8 cellular contexts compared by ENCODE assay signal in the genomic region with DNA sequence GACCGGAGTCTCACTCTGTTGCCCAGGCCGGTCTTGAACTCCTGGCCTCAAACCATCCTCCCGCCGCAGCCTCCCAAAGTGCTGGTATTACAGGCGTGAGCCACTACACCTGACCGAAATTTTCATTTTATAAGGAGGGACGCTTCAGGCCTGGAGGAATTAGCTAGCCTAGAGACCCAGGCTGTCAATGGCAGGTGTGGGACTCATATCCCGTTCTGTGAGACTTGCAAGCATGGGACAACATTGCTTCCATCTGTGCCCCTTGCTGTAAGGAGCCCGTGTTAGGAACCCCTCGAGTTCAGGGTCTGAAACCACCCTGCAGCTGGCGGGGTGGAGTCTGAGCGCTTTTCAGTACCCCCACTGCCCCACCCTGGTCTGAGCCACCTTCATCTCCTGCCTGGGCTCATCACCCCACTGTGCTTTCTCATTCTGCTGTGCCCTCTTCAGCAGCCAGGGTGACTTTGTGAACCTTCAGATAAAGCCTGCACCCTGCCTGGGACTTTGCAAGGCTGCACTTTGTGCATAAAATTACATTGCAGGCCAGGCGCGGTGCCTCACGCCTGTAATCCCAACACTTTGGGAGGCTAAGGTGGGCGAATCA. TPM values are rescaled to one million over a fixed set of nuclear protein-coding genes. Genes with fewer than 3 reads are reported as not detected.
A peak's percentile ranks its signal among the peaks of the same experiment; 100 is the strongest.
DNase-seq lines count a peak whose midpoint lies in the region; ATAC-seq and TF ChIP-seq lines count a peak whose summit lies in the region.

No MANE protein-coding gene starts in this region.

- H3K4me1 ChIP-seq in DND-41 (ENCODE audit: insufficient read depth, low read length) (peaks cover 34% of the 10 kb centered on the region), OCI-LY7 (ENCODE audit: insufficient read depth, low read length, poor library complexity, severe bottlenecking) (peaks cover 13% of the 10 kb centered on the region)

- no TSS peak for BruUV-seq in OCI-LY7 (replicated peaks; lab: Mats Ljungman, UMichigan)

- peak; percentile 12 for DNase-seq in DND-41
- no peak for DNase-seq in OCI-LY7 (ENCODE audit: low spot score)
- no peak for DNase-seq in effector memory CD8-positive, alpha-beta T cell
- no peak for DNase-seq in osteocyte (ENCODE audit: extremely low spot score, unreplicated experiment)
- DNase-seq in stimulated activated CD4-positive, alpha-beta T cell treated with anti-CD3 and anti-CD28 coated beads, Interleukin-2, amount 100 ng/mL, for 48 hours, result no peak

- POLR2A ChIA-PET in OCI-LY7 (lab: Charles Lee), result interaction anchor here (0.6 to 2.0 kb wide), 4 partner anchors 11 to 99 kb away, joined by 3 to 19 read pairs (median 3); no protein-coding TSS in a partner anchor

- H3K4me2 ChIP-seq in DND-41 (ENCODE audit: insufficient read depth, low read length) (peak overlapping the region; percentile 97), OCI-LY7 (ENCODE audit: low read length) (peak overlapping the region; percentile 97)

- intact Hi-C loops in OCI-LY7 (cut with micrococcal nuclease; ENCODE audit: unreplicated experiment), result no loop called here

- TF ChIP-seq CTCF in DND-41 (IDR thresholded peaks at IDR 0.05; ENCODE audit: borderline replicate concordance, extremely low read depth, low read length, poor library complexity, severe bottlenecking) (no peak), OCI-LY7 (conservative IDR thresholded peaks at IDR 0.05; ENCODE audit: low read length) (no peak), osteocyte (IDR thresholded peaks at IDR 0.05) (no peak)

- no peak for ATAC-seq in DND-41 (ENCODE audit: insufficient read depth, low read depth)
- ATAC-seq in effector memory CD8-positive, alpha-beta T cell (replicated peaks), result no peak
- no peak for ATAC-seq in HG03460 (IDR thresholded peaks at IDR 0.05; ENCODE audit: unreplicated experiment)
- ATAC-seq in GM21723 (IDR thresholded peaks at IDR 0.05; ENCODE audit: unreplicated experiment), result no peak
- no peak for ATAC-seq in HG03108 (IDR thresholded peaks at IDR 0.05; ENCODE audit: unreplicated experiment)

- no peaks in the 10 kb centered on the region for H3K27me3 ChIP-seq in DND-41 (ENCODE audit: insufficient read depth, low read length, poor library complexity)

- CTCF ChIA-PET in OCI-LY7 (lab: Charles Lee; ENCODE audit: unreplicated experiment), result no interaction called here

- no peaks in the 10 kb centered on the region for H3K27me3 Mint-ChIP-seq in effector memory CD8-positive, alpha-beta T cell
- H3K27me3 Mint-ChIP-seq in osteocyte (ENCODE audit: unreplicated experiment), result no peaks in the 10 kb centered on the region

- H3K36me3 Mint-ChIP-seq in effector memory CD8-positive, alpha-beta T cell (ENCODE audit: insufficient read depth), result peaks cover 45% of the 10 kb centered on the region
- peaks cover 4% of the 10 kb centered on the region for H3K36me3 Mint-ChIP-seq in osteocyte (ENCODE audit: unreplicated experiment)

- H3K9me3 ChIP-seq in DND-41 (ENCODE audit: insufficient read depth, low read length, severe bottlenecking) (no peaks in the 10 kb centered on the region), OCI-LY7 (ENCODE audit: low read length) (no peaks in the 10 kb centered on the region)

- peak overlapping the region; percentile 95 to 96 for H3K4me3 Mint-ChIP-seq in effector memory CD8-positive, alpha-beta T cell
- peak overlapping the region; percentile 53 for H3K4me3 Mint-ChIP-seq in osteocyte (ENCODE audit: unreplicated experiment)

- H3K9me3 Mint-ChIP-seq in effector memory CD8-positive, alpha-beta T cell, result no peaks in the 10 kb centered on the region
- H3K9me3 Mint-ChIP-seq in osteocyte (ENCODE audit: unreplicated experiment), result no peaks in the 10 kb centered on the region

- H3K4me3 ChIP-seq in DND-41 (ENCODE audit: low read depth in 1 of 2, low read length in 2 of 2) (peak overlapping the region in 1 of 2 experiments; percentile 73; a peak in 3 of 4 replicates), OCI-LY7 (ENCODE audit: low read depth, low read length, poor library complexity, severe bottlenecking) (peak overlapping the region; percentile 89)

- H3K27ac ChIP-seq in DND-41 (ENCODE audit: low read length) (no peak overlapping the region), OCI-LY7 (ENCODE audit: low read depth, low read length, poor library complexity, severe bottlenecking) (no peak overlapping the region)

- peak overlapping the region; percentile 96 to 98 for H3K27ac Mint-ChIP-seq in effector memory CD8-positive, alpha-beta T cell
- H3K27ac Mint-ChIP-seq in osteocyte (ENCODE audit: unreplicated experiment), result peak overlapping the region; percentile 60

- H3K36me3 ChIP-seq in DND-41 (ENCODE audit: insufficient read depth, low read length) (peaks cover 20% of the 10 kb centered on the region), OCI-LY7 (ENCODE audit: insufficient read depth, low read length) (peaks cover 20% of the 10 kb centered on the region)

- H4K20me1 ChIP-seq in DND-41 (ENCODE audit: insufficient read depth, low read length) (no peaks in the 10 kb centered on the region), OCI-LY7 (ENCODE audit: insufficient read depth, low read length) (no peaks in the 10 kb centered on the region)

- no peak overlapping the region for H2AFZ ChIP-seq in DND-41 (ENCODE audit: low read depth, low read length)
- no peak overlapping the region for H2AFZ ChIP-seq in OCI-LY7 (ENCODE audit: low read length)

- no peaks in the 10 kb centered on the region for H3K9me2 ChIP-seq in OCI-LY7 (ENCODE audit: insufficient read depth, low read length)

- H3K9ac ChIP-seq in DND-41 (ENCODE audit: low read depth, low read length), result peak overlapping the region; percentile 84

- H3K79me2 ChIP-seq in DND-41 (ENCODE audit: insufficient read depth, low read length), result peaks cover 44% of the 10 kb centered on the region
- peaks cover 27% of the 10 kb centered on the region for H3K79me2 ChIP-seq in OCI-LY7 (ENCODE audit: insufficient read depth, low read depth, low read length)

- H3K4me1 Mint-ChIP-seq in effector memory CD8-positive, alpha-beta T cell (ENCODE audit: low read depth in 2 of 2), result peaks cover 8 to 10% of the 10 kb centered on the region in 2 donors
- H3K4me1 Mint-ChIP-seq in osteocyte (ENCODE audit: unreplicated experiment), result peaks cover 18% of the 10 kb centered on the region

RNA-seq across cellular contexts. Expression of gene DAGLB, which starts 1.3 kb away (rescaled TPM):
- 12.4 and 17.5 TPM in 2 replicates for total RNA-seq in OCI-LY7 (2014; rRNA removed; shearing (Covaris generic))
- 19.5 and 24.8 TPM in 2 replicates for total RNA-seq in OCI-LY7 (2022)
- total RNA-seq in osteocyte, result 21.5 and 22.4 TPM in 2 replicates

RNA-seq across cellular contexts. Expression of gene KDELR2, which starts 34.9 kb away (rescaled TPM):
- total RNA-seq in OCI-LY7 (2014; rRNA removed; shearing (Covaris generic)), result 23.6 and 30.2 TPM in 2 replicates
- total RNA-seq in OCI-LY7 (2022) (62.1 and 63.4 TPM in 2 replicates), osteocyte (196 and 197 TPM in 2 replicates)
